1 cellular context compared by ENCODE assay signal in the genomic region with DNA sequence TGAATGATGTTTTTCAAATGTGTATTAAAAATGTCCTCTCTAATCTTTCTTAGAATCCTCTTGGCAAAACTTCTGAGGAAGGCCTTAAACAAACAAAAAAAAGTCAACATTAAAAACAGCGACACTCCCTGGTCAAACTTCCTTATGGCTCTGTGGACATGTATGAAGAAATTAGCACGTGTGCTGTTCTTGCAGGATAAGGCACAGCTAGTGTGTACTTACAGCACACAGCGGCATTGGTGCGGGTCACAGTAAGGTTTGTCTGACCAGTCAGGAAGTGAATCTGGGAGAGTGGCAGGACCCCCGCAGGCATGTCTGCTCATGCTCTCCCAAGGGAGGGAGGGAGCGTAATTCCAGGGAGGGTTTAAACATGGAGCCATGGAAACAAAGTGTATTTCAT.
TF ChIP-seq lines count a peak whose summit lies in the region.

No MANE protein-coding gene starts in this region.

TF ChIP-seq in K562, 482 proteins besides CTCF, POLR2A, EP300 and RAD21 (continued from another document):
- TF ChIP-seq ZNF609 (CRISPR knock-in tag; IDR thresholded peaks at IDR 0.05; ENCODE audit: borderline replicate concordance) (no peak), TBP (optimal IDR thresholded peaks at IDR 0.05; ENCODE audit: low read depth, low read length) (no peak), CHD1 (IDR thresholded peaks at IDR 0.05; ENCODE audit: low read length) (no peak), SNRNP70 (optimal IDR thresholded peaks at IDR 0.05; ENCODE audit: low read depth, low read length) (no peak), MYBL2 (IDR thresholded peaks at IDR 0.05; ENCODE audit: low read depth) (no peak), MYBL2 (CRISPR knock-in tag; IDR thresholded peaks at IDR 0.05; ENCODE audit: borderline replicate concordance) (no peak), SP1 (CRISPR knock-in tag; IDR thresholded peaks at IDR 0.05) (no peak), SREBF1 (IDR thresholded peaks at IDR 0.05; ENCODE audit: borderline replicate concordance, low read depth, low read length) (no peak), GABPB1 (CRISPR knock-in tag; IDR thresholded peaks at IDR 0.05) (no peak), IFI16 (CRISPR knock-in tag; IDR thresholded peaks at IDR 0.05) (no peak), PRPF4 (IDR thresholded peaks at IDR 0.05; ENCODE audit: insufficient read depth, low read depth, low read length, poor library complexity, severe bottlenecking) (no peak), ZNF175 (CRISPR knock-in tag; IDR thresholded peaks at IDR 0.05; ENCODE audit: low read depth) (no peak), ZNF551 (CRISPR knock-in tag; IDR thresholded peaks at IDR 0.05) (no peak), ZBTB17 (CRISPR knock-in tag; IDR thresholded peaks at IDR 0.05) (no peak), MYC (IDR thresholded peaks at IDR 0.05; ENCODE audit: low read depth, low read length) (peak; percentile 65; the same call in 1 of the 2 replicates), MYC (CRISPR knock-in tag; IDR thresholded peaks at IDR 0.05; ENCODE audit: borderline replicate concordance, low read depth) (no peak), CREB1 (IDR thresholded peaks at IDR 0.05) (no peak), CREB1 (CRISPR knock-in tag; IDR thresholded peaks at IDR 0.05) (no peak)
- TF ChIP-seq, protein P1, sequence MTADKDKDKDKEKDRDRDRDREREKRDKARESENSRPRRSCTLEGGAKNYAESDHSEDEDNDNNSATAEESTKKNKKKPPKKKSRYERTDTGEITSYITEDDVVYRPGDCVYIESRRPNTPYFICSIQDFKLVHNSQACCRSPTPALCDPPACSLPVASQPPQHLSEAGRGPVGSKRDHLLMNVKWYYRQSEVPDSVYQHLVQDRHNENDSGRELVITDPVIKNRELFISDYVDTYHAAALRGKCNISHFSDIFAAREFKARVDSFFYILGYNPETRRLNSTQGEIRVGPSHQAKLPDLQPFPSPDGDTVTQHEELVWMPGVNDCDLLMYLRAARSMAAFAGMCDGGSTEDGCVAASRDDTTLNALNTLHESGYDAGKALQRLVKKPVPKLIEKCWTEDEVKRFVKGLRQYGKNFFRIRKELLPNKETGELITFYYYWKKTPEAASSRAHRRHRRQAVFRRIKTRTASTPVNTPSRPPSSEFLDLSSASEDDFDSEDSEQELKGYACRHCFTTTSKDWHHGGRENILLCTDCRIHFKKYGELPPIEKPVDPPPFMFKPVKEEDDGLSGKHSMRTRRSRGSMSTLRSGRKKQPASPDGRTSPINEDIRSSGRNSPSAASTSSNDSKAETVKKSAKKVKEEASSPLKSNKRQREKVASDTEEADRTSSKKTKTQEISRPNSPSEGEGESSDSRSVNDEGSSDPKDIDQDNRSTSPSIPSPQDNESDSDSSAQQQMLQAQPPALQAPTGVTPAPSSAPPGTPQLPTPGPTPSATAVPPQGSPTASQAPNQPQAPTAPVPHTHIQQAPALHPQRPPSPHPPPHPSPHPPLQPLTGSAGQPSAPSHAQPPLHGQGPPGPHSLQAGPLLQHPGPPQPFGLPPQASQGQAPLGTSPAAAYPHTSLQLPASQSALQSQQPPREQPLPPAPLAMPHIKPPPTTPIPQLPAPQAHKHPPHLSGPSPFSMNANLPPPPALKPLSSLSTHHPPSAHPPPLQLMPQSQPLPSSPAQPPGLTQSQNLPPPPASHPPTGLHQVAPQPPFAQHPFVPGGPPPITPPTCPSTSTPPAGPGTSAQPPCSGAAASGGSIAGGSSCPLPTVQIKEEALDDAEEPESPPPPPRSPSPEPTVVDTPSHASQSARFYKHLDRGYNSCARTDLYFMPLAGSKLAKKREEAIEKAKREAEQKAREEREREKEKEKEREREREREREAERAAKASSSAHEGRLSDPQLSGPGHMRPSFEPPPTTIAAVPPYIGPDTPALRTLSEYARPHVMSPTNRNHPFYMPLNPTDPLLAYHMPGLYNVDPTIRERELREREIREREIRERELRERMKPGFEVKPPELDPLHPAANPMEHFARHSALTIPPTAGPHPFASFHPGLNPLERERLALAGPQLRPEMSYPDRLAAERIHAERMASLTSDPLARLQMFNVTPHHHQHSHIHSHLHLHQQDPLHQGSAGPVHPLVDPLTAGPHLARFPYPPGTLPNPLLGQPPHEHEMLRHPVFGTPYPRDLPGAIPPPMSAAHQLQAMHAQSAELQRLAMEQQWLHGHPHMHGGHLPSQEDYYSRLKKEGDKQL (CRISPR knock-in tag; IDR thresholded peaks at IDR 0.05; ENCODE audit: borderline replicate concordance), result no peak
- TF ChIP-seq, protein P2, sequence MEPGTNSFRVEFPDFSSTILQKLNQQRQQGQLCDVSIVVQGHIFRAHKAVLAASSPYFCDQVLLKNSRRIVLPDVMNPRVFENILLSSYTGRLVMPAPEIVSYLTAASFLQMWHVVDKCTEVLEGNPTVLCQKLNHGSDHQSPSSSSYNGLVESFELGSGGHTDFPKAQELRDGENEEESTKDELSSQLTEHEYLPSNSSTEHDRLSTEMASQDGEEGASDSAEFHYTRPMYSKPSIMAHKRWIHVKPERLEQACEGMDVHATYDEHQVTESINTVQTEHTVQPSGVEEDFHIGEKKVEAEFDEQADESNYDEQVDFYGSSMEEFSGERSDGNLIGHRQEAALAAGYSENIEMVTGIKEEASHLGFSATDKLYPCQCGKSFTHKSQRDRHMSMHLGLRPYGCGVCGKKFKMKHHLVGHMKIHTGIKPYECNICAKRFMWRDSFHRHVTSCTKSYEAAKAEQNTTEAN (CRISPR knock-in tag; IDR thresholded peaks at IDR 0.05), result no peak
